Comparison of ENCODE assay signal across 12 cellular contexts in the genomic region with DNA sequence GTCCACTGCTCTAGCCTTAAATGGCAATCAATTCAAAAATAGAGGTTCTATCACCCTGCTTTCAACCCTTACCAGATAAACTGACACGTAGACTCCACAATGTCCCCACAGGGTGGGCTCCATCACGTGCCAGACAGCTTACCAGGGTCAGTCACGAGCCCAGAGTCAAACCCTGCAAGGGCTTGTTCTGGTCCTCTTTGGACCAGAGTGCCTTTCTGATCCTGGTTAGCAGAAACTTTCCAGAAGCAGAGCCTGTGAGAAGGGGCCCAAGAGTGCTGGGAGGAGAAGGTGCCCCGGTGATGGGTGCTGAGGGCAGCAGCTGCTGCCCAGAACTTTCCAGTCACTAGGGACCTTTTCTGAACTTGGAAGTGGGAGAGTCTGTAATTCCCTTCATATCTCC. TPM values are rescaled to one million over a fixed set of nuclear protein-coding genes. Genes with fewer than 3 reads are reported as not detected.
DNase-seq lines count a peak whose midpoint lies in the region; ATAC-seq and TF ChIP-seq lines count a peak whose summit lies in the region.
"Had no signal": no experiment of that assay in that cellular context is flagged by ENCODE, and none has a peak within 500 bp of the region (broad histone marks: within the 10 kb centered on the region; RNA-seq: fewer than 3 reads in every experiment).

No MANE protein-coding gene starts in this region.

- H3K27me3 ChIP-seq in dorsolateral prefrontal cortex, result peaks cover 0 to 23% (median 0%) of the 10 kb centered on the region in 45 donors

- peak overlapping the region; percentile 93 for H3K27ac Mint-ChIP-seq in T-helper 2 cell treated with Interferon-gamma antibody and Interleukin-4, amounts not matched to agents 5 μg/mL and 100 μg/mL, for 36 hours
- H3K27ac Mint-ChIP-seq in stimulated activated naive CD8-positive, alpha-beta T cell treated with anti-CD3 and anti-CD28 coated beads, Interleukin-15, Interleukin-2, amounts not matched to agents 100 ng/mL and 50 ng/mL, for 24 hours, result peak overlapping the region; percentile 96

- no peaks in the 10 kb centered on the region for H3K27me3 Mint-ChIP-seq in T-helper 2 cell treated with Interferon-gamma antibody and Interleukin-4, amounts not matched to agents 5 μg/mL and 100 μg/mL, for 36 hours (ENCODE audit: low read depth)
- H3K27me3 Mint-ChIP-seq in stimulated activated naive CD8-positive, alpha-beta T cell treated with anti-CD3 and anti-CD28 coated beads, Interleukin-15, Interleukin-2, amounts not matched to agents 100 ng/mL and 50 ng/mL, for 24 hours, result no peaks in the 10 kb centered on the region

- peak; percentile 20 for ATAC-seq in HG02759 (IDR thresholded peaks at IDR 0.05; ENCODE audit: unreplicated experiment)

- H3K36me3 Mint-ChIP-seq in T-helper 2 cell treated with Interferon-gamma antibody and Interleukin-4, amounts not matched to agents 5 μg/mL and 100 μg/mL, for 36 hours (ENCODE audit: low read depth), result peaks cover 48% of the 10 kb centered on the region
- peaks cover 40% of the 10 kb centered on the region for H3K36me3 Mint-ChIP-seq in stimulated activated naive CD8-positive, alpha-beta T cell treated with anti-CD3 and anti-CD28 coated beads, Interleukin-15, Interleukin-2, amounts not matched to agents 100 ng/mL and 50 ng/mL, for 24 hours (ENCODE audit: low read depth)

- H3K4me3 ChIP-seq in dorsolateral prefrontal cortex, result peak overlapping the region in 42 of 59 donors; percentile 22 to 65 (median 49)

- intact Hi-C loops in dorsolateral prefrontal cortex (cut with DNase I), result no loop called here
- intact Hi-C loops in head of caudate nucleus (cut with DNase I), result no loop called here

- TF ChIP-seq CTCF in dorsolateral prefrontal cortex (IDR thresholded peaks at IDR 0.05 in 54 of 56, conservative IDR thresholded peaks at IDR 0.05 in 2 of 56; ENCODE audit: low read depth in 1 of 56, partially characterized antibody in 56 of 56), result no peak

- DNase-seq in T-helper 2 cell treated with Interferon-gamma antibody and Interleukin-4, amounts not matched to agents 5 μg/mL and 100 μg/mL, for 36 hours (ENCODE audit: low spot score), result no peak
- no peak for DNase-seq in T-helper 2 cell
- no peak for DNase-seq in dorsolateral prefrontal cortex
- no peak for DNase-seq in head of caudate nucleus
- no peak for DNase-seq in NCI-H446 treated with DMSO at 0.1 percent for 48 hours (lab: John Stamatoyannopoulos, UW)
- DNase-seq in NCI-H128 (lab: John Stamatoyannopoulos, UW; ENCODE audit: unreplicated experiment), result no peak
- DNase-seq: mammary epithelial cell, NCI-H1092 had no signal

- peak overlapping the region in 42 of 59 donors; percentile 8 to 86 (median 69) for H3K27ac ChIP-seq in dorsolateral prefrontal cortex
- H3K27ac ChIP-seq: epithelial cell of prostate had no signal

- H3K9me3 Mint-ChIP-seq in T-helper 2 cell treated with Interferon-gamma antibody and Interleukin-4, amounts not matched to agents 5 μg/mL and 100 μg/mL, for 36 hours, result peaks cover 4% of the 10 kb centered on the region
- H3K9me3 Mint-ChIP-seq in stimulated activated naive CD8-positive, alpha-beta T cell treated with anti-CD3 and anti-CD28 coated beads, Interleukin-15, Interleukin-2, amounts not matched to agents 100 ng/mL and 50 ng/mL, for 24 hours, result no peaks in the 10 kb centered on the region

- H3K4me3 Mint-ChIP-seq in T-helper 2 cell treated with Interferon-gamma antibody and Interleukin-4, amounts not matched to agents 5 μg/mL and 100 μg/mL, for 36 hours, result peak overlapping the region; percentile 94
- peak overlapping the region; percentile 88 for H3K4me3 Mint-ChIP-seq in stimulated activated naive CD8-positive, alpha-beta T cell treated with anti-CD3 and anti-CD28 coated beads, Interleukin-15, Interleukin-2, amounts not matched to agents 100 ng/mL and 50 ng/mL, for 24 hours

- peaks cover 78% of the 10 kb centered on the region for H3K4me1 Mint-ChIP-seq in T-helper 2 cell treated with Interferon-gamma antibody and Interleukin-4, amounts not matched to agents 5 μg/mL and 100 μg/mL, for 36 hours (ENCODE audit: low read depth)
- peaks cover 90% of the 10 kb centered on the region for H3K4me1 Mint-ChIP-seq in stimulated activated naive CD8-positive, alpha-beta T cell treated with anti-CD3 and anti-CD28 coated beads, Interleukin-15, Interleukin-2, amounts not matched to agents 100 ng/mL and 50 ng/mL, for 24 hours (ENCODE audit: low read depth)

RNA-seq across cellular contexts. Expression of gene GIMAP5, which starts 0.4 kb away (rescaled TPM):
- total RNA-seq in dorsolateral prefrontal cortex, result 10 to 100 TPM in 27 of 120 experiments, 1 to 10 TPM in 93; 2.5 to 28.1 (median 7.3) TPM
- total RNA-seq: A172, mammary epithelial cell had no signal

RNA-seq across cellular contexts. Expression of gene GIMAP1, which starts 20.5 kb away (rescaled TPM):
- 1 to 10 TPM in 102 of 120 experiments, under 1 TPM in 18; 0.46 to 4.7 (median 1.6) TPM for total RNA-seq in dorsolateral prefrontal cortex
- total RNA-seq: A172, mammary epithelial cell had no signal

RNA-seq across cellular contexts. Expression of gene GIMAP2, which starts 51.4 kb away (rescaled TPM):
- 10 to 100 TPM in 1 of 120 experiments, 1 to 10 TPM in 119; 1.2 to 11.1 (median 3.7) TPM for total RNA-seq in dorsolateral prefrontal cortex
